ENCODE assay signal across 29 cellular contexts in genomic region chr16:189604-190186, GRCh38. TPM values are rescaled to one million over a fixed set of nuclear protein-coding genes. Genes with fewer than 3 reads are reported as not detected.
"Had no signal": no experiment of that assay in that cellular context is flagged by ENCODE, and none has a peak within 500 bp of the region (broad histone marks: within the 10 kb centered on the region; RNA-seq: fewer than 3 reads in every experiment).

No MANE protein-coding gene starts in this region.

- H3K4me3 Mint-ChIP-seq: activated B cell treated with CpG ODN at 0.5 μM for 24 hours; activated CD4-positive, alpha-beta T cell treated with anti-CD3 and anti-CD28 coated beads for 36 hours; activated naive CD4-positive, alpha-beta T cell treated with anti-CD3 and anti-CD28 coated beads for 36 hours; immature natural killer cell; naive thymus-derived CD4-positive, alpha-beta T cell had no signal

- H3K4me1 Mint-ChIP-seq: activated B cell treated with CpG ODN at 0.5 μM for 24 hours had no signal

- H3K27me3 Mint-ChIP-seq: activated B cell treated with CpG ODN at 0.5 μM for 24 hours; activated CD4-positive, alpha-beta T cell treated with anti-CD3 and anti-CD28 coated beads for 36 hours; naive thymus-derived CD4-positive, alpha-beta T cell had no signal

- H3K9me3 Mint-ChIP-seq: activated B cell treated with CpG ODN at 0.5 μM for 24 hours; activated naive CD4-positive, alpha-beta T cell treated with anti-CD3 and anti-CD28 coated beads for 36 hours; immature natural killer cell; naive thymus-derived CD4-positive, alpha-beta T cell had no signal

- ATAC-seq: activated CD4-positive, alpha-beta T cell treated with anti-CD3 and anti-CD28 coated beads for 36 hours; left lobe of liver; naive thymus-derived CD4-positive, alpha-beta T cell; pancreas had no signal

- H3K9me3 ChIP-seq: neutrophil, pancreas, right lobe of liver, stomach, suprapubic skin, tibial nerve had no signal

- H3K27ac Mint-ChIP-seq: activated B cell treated with CpG ODN at 0.5 μM for 24 hours; activated CD4-positive, alpha-beta T cell treated with anti-CD3 and anti-CD28 coated beads for 36 hours; activated naive CD4-positive, alpha-beta T cell treated with anti-CD3 and anti-CD28 coated beads for 36 hours had no signal

- DNase-seq: activated B cell treated with CpG ODN at 0.5 μM for 24 hours; activated CD4-positive, alpha-beta T cell treated with anti-CD3 and anti-CD28 coated beads for 36 hours; activated CD4-positive, alpha-beta T cell treated with anti-CD3 and anti-CD28 coated beads, Interleukin-2, amount 50 U/mL, for 48 hours; activated CD8-positive, alpha-beta memory T cell treated with anti-CD3 and anti-CD28 coated beads, Interleukin-2, amount 50 U/mL, for 48 hours; activated naive CD4-positive, alpha-beta T cell treated with anti-CD3 and anti-CD28 coated beads for 36 hours; activated T-cell treated with anti-CD3 and anti-CD28 coated beads, Interleukin-2, amount 50 U/mL, for 48 hours; amygdala; erythroblast; foreskin melanocyte; glutamatergic neuron; immature natural killer cell; naive thymus-derived CD4-positive, alpha-beta T cell; right lobe of liver; stimulated activated CD4-positive, alpha-beta T cell treated with anti-CD3 and anti-CD28 coated beads, Interleukin-1b, Interleukin-23, amount 100 ng/mL, for 48 hours; stomach; T1000 had no signal

RNA-seq across cellular contexts. Expression of gene HBQ1, which starts 9.4 kb away (rescaled TPM):
- total RNA-seq: activated B cell treated with CpG ODN at 0.5 μM for 24 hours; hepatocyte; left lobe of liver; mesenteric fat pad; naive thymus-derived CD4-positive, alpha-beta T cell; stomach; suprapubic skin; T-helper 1 cell treated with Interleukin-12 subunit alpha and Interleukin-12 subunit beta and Interleukin-4 antibody, amounts not matched to agents 30 ng/mL and 1 ng/mL, for 36 hours; tibial nerve had no signal

RNA-seq across cellular contexts. Expression of gene HBA1, which starts 13.2 kb away (rescaled TPM):
- total RNA-seq: activated CD4-positive, alpha-beta T cell treated with anti-CD3 and anti-CD28 coated beads for 36 hours; activated CD8-positive, alpha-beta memory T cell treated with anti-CD3 and anti-CD28 coated beads for 36 hours; activated naive CD4-positive, alpha-beta T cell treated with anti-CD3 and anti-CD28 coated beads for 36 hours; cardiac muscle cell; hepatocyte; kidney epithelial cell; pulmonary artery endothelial cell; T-helper 1 cell treated with Interleukin-12 subunit alpha and Interleukin-12 subunit beta and Interleukin-4 antibody, amounts not matched to agents 30 ng/mL and 1 ng/mL, for 36 hours had no signal

RNA-seq across cellular contexts. Expression of gene HBA2, which starts 17.0 kb away (rescaled TPM):
- total RNA-seq: activated CD4-positive, alpha-beta T cell treated with anti-CD3 and anti-CD28 coated beads for 36 hours; activated CD8-positive, alpha-beta memory T cell treated with anti-CD3 and anti-CD28 coated beads for 36 hours; hepatocyte; kidney epithelial cell; pulmonary artery endothelial cell; T-helper 1 cell treated with Interleukin-12 subunit alpha and Interleukin-12 subunit beta and Interleukin-4 antibody, amounts not matched to agents 30 ng/mL and 1 ng/mL, for 36 hours had no signal

RNA-seq across cellular contexts. Expression of gene HBM, which starts 23.9 kb away (rescaled TPM):
- total RNA-seq: activated B cell treated with CpG ODN at 0.5 μM for 24 hours; activated CD4-positive, alpha-beta T cell treated with anti-CD3 and anti-CD28 coated beads for 36 hours; activated CD8-positive, alpha-beta memory T cell treated with anti-CD3 and anti-CD28 coated beads for 36 hours; activated naive CD4-positive, alpha-beta T cell treated with anti-CD3 and anti-CD28 coated beads for 36 hours; cardiac muscle cell; hepatocyte; kidney epithelial cell; mesenteric fat pad; naive thymus-derived CD4-positive, alpha-beta T cell; pancreas; pulmonary artery endothelial cell; suprapubic skin; T-helper 1 cell treated with Interleukin-12 subunit alpha and Interleukin-12 subunit beta and Interleukin-4 antibody, amounts not matched to agents 30 ng/mL and 1 ng/mL, for 36 hours had no signal

RNA-seq across cellular contexts. Expression of gene HBZ, which starts 37.3 kb away (rescaled TPM):
- total RNA-seq: activated B cell treated with CpG ODN at 0.5 μM for 24 hours; activated CD4-positive, alpha-beta T cell treated with anti-CD3 and anti-CD28 coated beads for 36 hours; activated CD8-positive, alpha-beta memory T cell treated with anti-CD3 and anti-CD28 coated beads for 36 hours; activated naive CD4-positive, alpha-beta T cell treated with anti-CD3 and anti-CD28 coated beads for 36 hours; cardiac muscle cell; cerebellum; hepatocyte; kidney epithelial cell; mesenteric fat pad; naive thymus-derived CD4-positive, alpha-beta T cell; pulmonary artery endothelial cell; stomach; suprapubic skin; T-helper 1 cell treated with Interleukin-12 subunit alpha and Interleukin-12 subunit beta and Interleukin-4 antibody, amounts not matched to agents 30 ng/mL and 1 ng/mL, for 36 hours; tibial nerve had no signal
